In the genomic region with DNA sequence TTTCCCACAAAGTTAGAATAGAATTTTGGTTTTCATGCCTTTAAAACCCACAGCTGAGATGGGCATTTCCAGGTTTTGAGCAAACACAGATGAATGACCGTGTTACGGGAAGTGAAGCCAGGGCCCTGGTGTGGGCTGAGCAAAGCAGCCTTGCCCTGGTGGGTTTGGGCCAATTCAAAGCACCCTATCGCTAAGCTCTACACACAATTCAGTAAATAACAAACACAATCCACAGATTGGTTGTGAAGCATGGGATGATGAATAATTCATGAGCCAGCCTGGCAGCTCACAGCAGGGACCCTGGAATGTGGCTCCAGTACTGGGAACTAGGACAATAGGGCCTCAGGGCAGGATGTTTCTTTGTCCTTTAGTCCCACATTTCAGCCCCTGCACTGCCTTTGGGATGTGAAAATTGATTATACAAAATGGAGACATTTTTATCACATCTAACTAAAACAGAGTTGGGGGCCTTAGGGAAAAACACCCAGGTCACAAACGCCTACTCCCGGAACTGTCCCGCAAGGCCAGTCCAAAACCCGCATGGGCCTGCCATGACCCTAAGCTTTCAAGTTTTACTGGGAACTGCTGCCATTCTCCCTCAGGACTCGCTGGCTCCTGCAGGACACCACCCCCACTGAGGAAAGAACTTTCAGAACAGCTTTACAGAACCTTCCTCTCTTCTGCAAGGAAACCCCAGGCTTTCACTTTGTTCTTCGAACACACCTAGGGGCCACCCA, we compare ENCODE assay signal across 1 cellular context.
TF ChIP-seq lines count a peak whose summit lies in the region.

No MANE protein-coding gene starts in this region.

TF ChIP-seq in HepG2, 621 proteins besides CTCF, POLR2A, EP300 and RAD21 (continued from another document):
- TF ChIP-seq, protein P1, sequence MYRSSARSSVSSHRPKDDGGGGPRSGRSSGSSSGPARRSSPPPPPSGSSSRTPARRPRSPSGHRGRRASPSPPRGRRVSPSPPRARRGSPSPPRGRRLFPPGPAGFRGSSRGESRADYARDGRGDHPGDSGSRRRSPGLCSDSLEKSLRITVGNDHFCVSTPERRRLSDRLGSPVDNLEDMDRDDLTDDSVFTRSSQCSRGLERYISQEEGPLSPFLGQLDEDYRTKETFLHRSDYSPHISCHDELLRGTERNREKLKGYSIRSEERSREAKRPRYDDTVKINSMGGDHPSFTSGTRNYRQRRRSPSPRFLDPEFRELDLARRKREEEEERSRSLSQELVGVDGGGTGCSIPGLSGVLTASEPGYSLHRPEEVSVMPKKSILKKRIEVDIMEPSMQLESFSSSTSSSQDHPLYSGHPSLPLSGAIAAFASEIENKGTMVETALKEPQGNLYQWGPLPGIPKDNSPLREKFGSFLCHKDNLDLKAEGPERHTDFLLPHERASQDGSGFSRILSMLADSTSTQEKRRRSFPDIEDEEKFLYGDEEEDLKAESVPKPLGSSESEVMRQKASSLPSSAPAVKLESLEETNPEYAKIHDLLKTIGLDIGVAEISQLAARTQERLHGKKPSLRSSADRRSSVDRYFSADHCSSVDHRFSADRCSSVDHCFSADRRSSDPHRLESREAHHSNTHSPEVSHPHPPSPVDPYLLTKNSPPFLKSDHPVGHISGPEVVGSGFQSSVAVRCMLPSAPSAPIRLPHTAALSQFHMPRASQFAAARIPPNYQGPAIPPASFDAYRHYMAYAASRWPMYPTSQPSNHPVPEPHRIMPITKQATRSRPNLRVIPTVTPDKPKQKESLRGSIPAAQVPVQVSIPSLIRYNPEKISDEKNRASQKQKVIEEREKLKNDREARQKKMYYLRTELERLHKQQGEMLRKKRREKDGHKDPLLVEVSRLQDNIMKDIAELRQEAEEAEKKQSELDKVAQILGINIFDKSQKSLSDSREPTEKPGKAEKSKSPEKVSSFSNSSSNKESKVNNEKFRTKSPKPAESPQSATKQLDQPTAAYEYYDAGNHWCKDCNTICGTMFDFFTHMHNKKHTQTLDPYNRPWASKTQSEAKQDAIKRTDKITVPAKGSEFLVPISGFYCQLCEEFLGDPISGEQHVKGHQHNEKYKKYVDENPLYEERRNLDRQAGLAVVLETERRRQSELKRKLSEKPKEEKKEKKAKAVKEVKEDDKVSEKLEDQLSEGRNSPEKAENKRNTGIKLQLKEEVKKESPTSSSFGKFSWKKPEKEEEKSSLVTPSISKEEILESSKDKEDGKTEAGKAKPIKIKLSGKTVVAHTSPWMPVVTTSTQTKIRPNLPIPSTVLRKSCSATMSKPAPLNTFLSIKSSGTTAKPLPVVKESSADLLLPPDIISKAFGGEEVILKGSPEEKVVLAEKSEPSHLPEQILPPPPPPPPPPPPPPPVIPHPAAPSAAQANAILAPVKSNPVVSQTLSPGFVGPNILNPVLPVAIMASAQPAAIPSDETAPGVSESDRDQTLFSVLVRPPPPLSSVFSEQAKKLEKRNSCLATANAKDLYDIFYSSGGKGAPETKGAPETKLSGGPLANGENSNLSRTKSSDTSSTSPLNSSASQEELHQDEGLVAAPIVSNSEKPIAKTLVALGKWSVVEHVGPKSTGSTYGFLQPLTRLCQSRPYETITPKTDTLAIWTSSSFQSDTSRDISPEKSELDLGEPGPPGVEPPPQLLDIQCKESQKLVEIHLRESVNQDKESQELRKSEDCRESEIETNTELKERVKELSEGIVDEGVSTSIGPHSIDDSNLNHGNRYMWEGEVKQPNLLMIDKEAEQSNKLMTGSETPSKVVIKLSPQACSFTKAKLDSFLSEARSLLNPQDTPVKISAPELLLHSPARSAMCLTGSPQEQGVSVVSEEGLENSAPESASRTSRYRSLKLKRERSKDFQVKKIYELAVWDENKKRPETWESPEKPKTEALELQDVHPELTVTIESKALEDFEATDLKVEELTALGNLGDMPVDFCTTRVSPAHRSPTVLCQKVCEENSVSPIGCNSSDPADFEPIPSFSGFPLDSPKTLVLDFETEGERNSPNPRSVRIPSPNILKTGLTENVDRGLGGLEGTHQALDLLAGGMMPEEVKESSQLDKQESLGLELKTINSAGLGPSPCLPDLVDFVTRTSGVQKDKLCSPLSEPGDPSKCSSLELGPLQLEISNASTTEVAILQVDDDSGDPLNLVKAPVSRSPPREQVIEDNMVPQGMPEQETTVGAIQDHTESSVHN (CRISPR knock-in tag; IDR thresholded peaks at IDR 0.05) = no peak
- TF ChIP-seq HNF4A (CRISPR knock-in tag; IDR thresholded peaks at IDR 0.05) = no peak
- TF ChIP-seq TCF7L2 (IDR thresholded peaks at IDR 0.05; ENCODE audit: low read depth, low read length) = no peak
- TF ChIP-seq BHLHE40 (IDR thresholded peaks at IDR 0.05; ENCODE audit: low read length) = no peak
- TF ChIP-seq CSRNP1 (CRISPR knock-in tag; IDR thresholded peaks at IDR 0.05) = no peak
- no peak for TF ChIP-seq MTA3 (CRISPR knock-in tag; IDR thresholded peaks at IDR 0.05)
- TF ChIP-seq SP4 (CRISPR knock-in tag; IDR thresholded peaks at IDR 0.05) = no peak
- TF ChIP-seq PITX1 (CRISPR knock-in tag; IDR thresholded peaks at IDR 0.05) = no peak
- TF ChIP-seq, protein P2, sequence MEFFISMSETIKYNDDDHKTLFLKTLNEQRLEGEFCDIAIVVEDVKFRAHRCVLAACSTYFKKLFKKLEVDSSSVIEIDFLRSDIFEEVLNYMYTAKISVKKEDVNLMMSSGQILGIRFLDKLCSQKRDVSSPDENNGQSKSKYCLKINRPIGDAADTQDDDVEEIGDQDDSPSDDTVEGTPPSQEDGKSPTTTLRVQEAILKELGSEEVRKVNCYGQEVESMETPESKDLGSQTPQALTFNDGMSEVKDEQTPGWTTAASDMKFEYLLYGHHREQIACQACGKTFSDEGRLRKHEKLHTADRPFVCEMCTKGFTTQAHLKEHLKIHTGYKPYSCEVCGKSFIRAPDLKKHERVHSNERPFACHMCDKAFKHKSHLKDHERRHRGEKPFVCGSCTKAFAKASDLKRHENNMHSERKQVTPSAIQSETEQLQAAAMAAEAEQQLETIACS (CRISPR knock-in tag; IDR thresholded peaks at IDR 0.05) = no peak
- TF ChIP-seq NCOA2 (CRISPR knock-in tag; IDR thresholded peaks at IDR 0.05) = no peak
